In the genomic region with DNA sequence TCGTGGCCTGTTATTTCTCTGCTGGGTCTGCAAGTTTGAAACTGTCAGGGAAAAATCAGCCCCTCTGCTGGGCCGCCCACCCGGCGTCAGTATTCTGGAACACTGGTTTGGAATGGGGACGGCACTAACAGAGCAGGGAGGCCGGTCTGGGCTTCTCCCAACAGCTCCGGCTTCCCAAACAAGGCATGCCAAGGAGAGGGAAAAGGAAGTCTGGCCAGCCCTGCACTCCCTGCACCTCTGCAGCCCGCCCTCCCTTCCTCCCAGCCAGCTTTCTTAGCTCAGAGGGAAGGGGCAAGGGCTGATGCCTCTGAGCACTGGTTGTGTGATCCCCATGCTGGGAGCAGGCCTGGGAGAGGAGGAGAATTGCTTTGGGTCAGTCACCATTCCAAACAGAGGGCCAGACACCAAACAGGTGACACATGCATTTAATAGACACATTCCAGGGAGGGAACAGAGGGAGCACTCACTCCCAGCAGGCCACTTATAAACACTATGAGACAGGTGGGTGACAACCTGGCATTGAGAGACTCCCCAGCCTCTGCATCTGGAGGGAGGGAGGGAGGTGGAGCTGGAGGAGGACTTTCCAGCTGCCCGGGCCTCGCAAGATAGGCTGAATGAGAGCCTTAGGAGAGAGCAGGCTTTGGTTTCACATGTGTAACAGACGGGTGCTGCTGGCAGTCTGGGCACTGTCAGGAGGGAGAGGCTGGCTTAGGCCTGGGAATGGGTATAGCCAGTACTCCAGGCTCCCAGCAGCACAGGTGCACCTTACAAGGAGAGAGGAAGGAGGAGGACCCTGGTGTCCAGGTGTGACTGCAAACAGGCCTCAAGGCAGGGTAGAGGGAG, we compare ENCODE assay signal across 21 cellular contexts. TPM values are rescaled to one million over a fixed set of nuclear protein-coding genes. Genes with fewer than 3 reads are reported as not detected.
DNase-seq lines count a peak whose midpoint lies in the region; ATAC-seq and TF ChIP-seq lines count a peak whose summit lies in the region.
"Had no signal": no experiment of that assay in that cellular context is flagged by ENCODE, and none has a peak within 500 bp of the region (broad histone marks: within the 10 kb centered on the region; RNA-seq: fewer than 3 reads in every experiment).

No MANE protein-coding gene starts in this region.

- peaks cover 10% of the 10 kb centered on the region for H3K27me3 Mint-ChIP-seq in nephron progenitor cell (ENCODE audit: low read depth, poor library complexity)
- H3K27me3 Mint-ChIP-seq in activated CD4-positive, alpha-beta T cell treated with anti-CD3 and anti-CD28 coated beads, Interleukin-2, amount 10 ng/mL, durations not matched to agents 7 days and 5 days = peaks cover 9% of the 10 kb centered on the region

- peaks cover 30% of the 10 kb centered on the region for H3K4me1 Mint-ChIP-seq in nephron progenitor cell
- H3K4me1 Mint-ChIP-seq in activated CD4-positive, alpha-beta T cell treated with anti-CD3 and anti-CD28 coated beads, Interleukin-2, amount 10 ng/mL, durations not matched to agents 7 days and 5 days = no peaks in the 10 kb centered on the region
- H3K4me1 Mint-ChIP-seq: activated B cell treated with CpG ODN at 0.5 μM for 24 hours, endodermal cell had no signal

- H3K79me2 ChIP-seq in mammary epithelial cell (ENCODE audit: insufficient read depth, low read length) = no peaks in the 10 kb centered on the region

- H3K4me1 ChIP-seq in left ventricle myocardium inferior (no peaks in the 10 kb centered on the region), mammary epithelial cell (ENCODE audit: insufficient read depth, low read length) (peaks cover 37% of the 10 kb centered on the region)
- H3K4me1 ChIP-seq: gastrocnemius medialis had no signal

- POLR2A ChIA-PET in activated CD4-positive, alpha-beta T cell treated with anti-CD3 and anti-CD28 coated beads, Interleukin-2, amount 10 ng/mL, durations not matched to agents 7 days and 5 days (lab: Charles Lee) = no interaction called here

- no peaks in the 10 kb centered on the region for H4K20me1 ChIP-seq in mammary epithelial cell (ENCODE audit: insufficient read depth, low read length)

- CTCF ChIA-PET in mammary epithelial cell (lab: Charles Lee; ENCODE audit: low non-redundant PET) = interaction anchor here (0.6 kb wide), 1 partner anchor 9 kb away, joined by 6 read pairs; no protein-coding TSS in a partner anchor
- CTCF ChIA-PET in activated CD4-positive, alpha-beta T cell treated with anti-CD3 and anti-CD28 coated beads, Interleukin-2, amount 10 ng/mL, durations not matched to agents 7 days and 5 days (lab: Charles Lee) = no interaction called here

- H3K27me3 ChIP-seq in left ventricle myocardium inferior (ENCODE audit: low read depth) = peaks cover 50% of the 10 kb centered on the region
- H3K27me3 ChIP-seq in mammary epithelial cell (ENCODE audit: insufficient read depth, low read length) = no peaks in the 10 kb centered on the region

- no peaks in the 10 kb centered on the region for H3K9me3 Mint-ChIP-seq in nephron progenitor cell
- no peaks in the 10 kb centered on the region for H3K9me3 Mint-ChIP-seq in activated CD4-positive, alpha-beta T cell treated with anti-CD3 and anti-CD28 coated beads, Interleukin-2, amount 10 ng/mL, durations not matched to agents 7 days and 5 days
- H3K9me3 Mint-ChIP-seq: activated B cell treated with CpG ODN at 0.5 μM for 24 hours; activated naive CD4-positive, alpha-beta T cell treated with anti-CD3 and anti-CD28 coated beads, Interleukin-2, amount 50 U/mL, for 72 hours; endodermal cell; stimulated activated naive CD8-positive, alpha-beta T cell treated with anti-CD3 and anti-CD28 coated beads, Interleukin-15, Interleukin-2, amounts not matched to agents 100 ng/mL and 50 ng/mL, for 24 hours had no signal

- H3K27ac Mint-ChIP-seq in nephron progenitor cell = peak overlapping the region; percentile 54
- H3K27ac Mint-ChIP-seq in activated CD4-positive, alpha-beta T cell treated with anti-CD3 and anti-CD28 coated beads, Interleukin-2, amount 10 ng/mL, durations not matched to agents 7 days and 5 days = no peak overlapping the region
- H3K27ac Mint-ChIP-seq: activated B cell treated with CpG ODN at 0.5 μM for 24 hours; activated naive CD4-positive, alpha-beta T cell treated with anti-CD3 and anti-CD28 coated beads, Interleukin-2, amount 50 U/mL, for 72 hours; endodermal cell had no signal

- peak; percentile 82 for ATAC-seq in left cardiac atrium
- no peak for ATAC-seq in HG02642 (IDR thresholded peaks at IDR 0.05; ENCODE audit: poor library complexity, unreplicated experiment)
- ATAC-seq: activated naive CD4-positive, alpha-beta T cell treated with anti-CD3 and anti-CD28 coated beads, Interleukin-2, amount 50 U/mL, for 72 hours; gastrocnemius medialis had no signal

- no peak overlapping the region for H3K4me3 Mint-ChIP-seq in nephron progenitor cell
- H3K4me3 Mint-ChIP-seq in activated CD4-positive, alpha-beta T cell treated with anti-CD3 and anti-CD28 coated beads, Interleukin-2, amount 10 ng/mL, durations not matched to agents 7 days and 5 days = no peak overlapping the region
- H3K4me3 Mint-ChIP-seq: activated B cell treated with CpG ODN at 0.5 μM for 24 hours; endodermal cell; stimulated activated naive CD8-positive, alpha-beta T cell treated with anti-CD3 and anti-CD28 coated beads, Interleukin-15, Interleukin-2, amounts not matched to agents 100 ng/mL and 50 ng/mL, for 24 hours had no signal

- H3K27ac ChIP-seq in left ventricle myocardium inferior (replicated peaks) (no peak overlapping the region), mammary epithelial cell (ENCODE audit: insufficient read depth, low read depth, low read length) (no peak overlapping the region)
- H3K27ac ChIP-seq: gastrocnemius medialis had no signal

- H2AFZ ChIP-seq in mammary epithelial cell (ENCODE audit: low read depth, low read length) = peak overlapping the region; percentile 74

- H3K9me3 ChIP-seq in left ventricle myocardium inferior (replicated peaks) (no peaks in the 10 kb centered on the region), mammary epithelial cell (replicated peaks; ENCODE audit: insufficient read depth, low read length) (no peaks in the 10 kb centered on the region)
- H3K9me3 ChIP-seq: gastrocnemius medialis, HAP-1 had no signal

- no peak for TF ChIP-seq CTCF in left ventricle myocardium inferior (IDR thresholded peaks at IDR 0.05; ENCODE audit: borderline replicate concordance)
- TF ChIP-seq CTCF in mammary epithelial cell (conservative IDR thresholded peaks at IDR 0.05 in 1 of 2, IDR thresholded peaks at IDR 0.05 in 1 of 2; ENCODE audit: extremely low read depth in 1 of 2, insufficient read depth in 1 of 2, low read depth in 1 of 2, low read length in 2 of 2) = no peak
- no peak for TF ChIP-seq CTCF in nephron progenitor cell (IDR thresholded peaks at IDR 0.05)

- H3K4me3 ChIP-seq in left ventricle myocardium inferior (no peak overlapping the region), mammary epithelial cell (replicated peaks in 1 of 3; ENCODE audit: insufficient read depth in 1 of 3, low read depth in 2 of 3, low read length in 3 of 3) (no peak overlapping the region)
- H3K4me3 ChIP-seq: gastrocnemius medialis, HAP-1 had no signal

- intact Hi-C loops in left cardiac atrium (cut with DNase I) = no loop called here
- intact Hi-C loops in left ventricle myocardium inferior (cut with micrococcal nuclease) = no loop called here
- intact Hi-C loops in mammary epithelial cell (cut with micrococcal nuclease) = no loop called here

- H3K36me3 Mint-ChIP-seq in nephron progenitor cell (ENCODE audit: low read depth) = no peaks in the 10 kb centered on the region
- no peaks in the 10 kb centered on the region for H3K36me3 Mint-ChIP-seq in activated CD4-positive, alpha-beta T cell treated with anti-CD3 and anti-CD28 coated beads, Interleukin-2, amount 10 ng/mL, durations not matched to agents 7 days and 5 days (ENCODE audit: low read depth)
- H3K36me3 Mint-ChIP-seq: activated naive CD4-positive, alpha-beta T cell treated with anti-CD3 and anti-CD28 coated beads, Interleukin-2, amount 50 U/mL, for 72 hours had no signal

- WGBS in mammary epithelial cell (ENCODE audit: low coverage, missing lambda C conversion rate) = 48% methylated on average over 9 of the region's 11 CpGs

- in situ Hi-C loops in mammary epithelial cell (cut with MboI; ENCODE audit: low sequenced_read_pairs in 2 of 2) = no loop called here

- no peaks in the 10 kb centered on the region for H3K36me3 ChIP-seq in left ventricle myocardium inferior
- H3K36me3 ChIP-seq in mammary epithelial cell (ENCODE audit: insufficient read depth, low read length) = no peaks in the 10 kb centered on the region
- H3K36me3 ChIP-seq: gastrocnemius medialis, HAP-1 had no signal

- dilution Hi-C loops in mammary epithelial cell (cut with HindIII; ENCODE audit: low sequenced_read_pairs) = no loop called here

- H3K4me2 ChIP-seq in mammary epithelial cell (ENCODE audit: insufficient read depth, low read depth, low read length) = no peak overlapping the region

- DNase-seq in left cardiac atrium (no peak), left ventricle myocardium inferior (no peak), mammary epithelial cell (no peak), nephron progenitor cell (no peak), SKM-1 (lab: John Stamatoyannopoulos, UW; ENCODE audit: unreplicated experiment) (no peak), DMS114 treated with DMSO at 0.1 percent for 48 hours (lab: John Stamatoyannopoulos, UW; ENCODE audit: unreplicated experiment) (no peak)
- DNase-seq in activated CD4-positive, alpha-beta T cell treated with anti-CD3 and anti-CD28 coated beads, Interleukin-2, amount 10 ng/mL, durations not matched to agents 7 days and 5 days = no peak
- DNase-seq: activated B cell treated with CpG ODN at 0.5 μM for 24 hours; activated CD8-positive, alpha-beta memory T cell treated with anti-CD3 and anti-CD28 coated beads, Interleukin-2, amount 50 U/mL, for 48 hours; caudate nucleus; endodermal cell; gastrocnemius medialis; kidney glomerular epithelial cell; NCI-H446 treated with DMSO at 0.1 percent for 48 hours; T-helper 1 cell had no signal

- no peak overlapping the region for H3K9ac ChIP-seq in mammary epithelial cell (ENCODE audit: insufficient read depth, low read length)

- no TSS peak for BruUV-seq in mammary epithelial cell (replicated peaks; lab: Mats Ljungman, UMichigan)

RNA-seq across cellular contexts. Expression of a gene that starts 10.3 kb away (rescaled TPM):
- total RNA-seq in left cardiac atrium (not detected), left ventricle myocardium inferior (not detected), mammary epithelial cell (10 to 100 TPM in 1 of 2 donors, 1 to 10 TPM in 1; 3.2 to 26.5 TPM)
- 3.1 TPM for polyA plus RNA-seq in mammary epithelial cell
- polyA minus RNA-seq in mammary epithelial cell = 0.62 TPM
- not detected for total RNA-seq in activated CD4-positive, alpha-beta T cell treated with anti-CD3 and anti-CD28 coated beads, Interleukin-2, amount 10 ng/mL, durations not matched to agents 7 days and 5 days
- total RNA-seq: activated B cell treated with CpG ODN at 0.5 μM for 24 hours; activated naive CD4-positive, alpha-beta T cell treated with anti-CD3 and anti-CD28 coated beads, Interleukin-2, amount 50 U/mL, for 72 hours; endodermal cell; gastrocnemius medialis; skeletal muscle tissue had no signal
- polyA plus RNA-seq: neural cell had no signal

RNA-seq across cellular contexts. Expression of a gene that starts 17.7 kb away (rescaled TPM):
- not detected for total RNA-seq in left cardiac atrium
- not detected for total RNA-seq in left ventricle myocardium inferior
- not detected for total RNA-seq in mammary epithelial cell
- 0.01 TPM for polyA plus RNA-seq in mammary epithelial cell
- not detected for polyA minus RNA-seq in mammary epithelial cell
- total RNA-seq in activated CD4-positive, alpha-beta T cell treated with anti-CD3 and anti-CD28 coated beads, Interleukin-2, amount 10 ng/mL, durations not matched to agents 7 days and 5 days = not detected
- total RNA-seq: activated B cell treated with CpG ODN at 0.5 μM for 24 hours; activated naive CD4-positive, alpha-beta T cell treated with anti-CD3 and anti-CD28 coated beads, Interleukin-2, amount 50 U/mL, for 72 hours; endodermal cell; gastrocnemius medialis; skeletal muscle tissue had no signal
- polyA plus RNA-seq: neural cell had no signal

RNA-seq across cellular contexts. Expression of a gene that starts 28.1 kb away (rescaled TPM):
- total RNA-seq in left cardiac atrium = not detected
- not detected for total RNA-seq in left ventricle myocardium inferior
- total RNA-seq in mammary epithelial cell = 1,000 to 10,000 TPM; 1,675 to 3,751 TPM
- polyA plus RNA-seq in mammary epithelial cell = 2,534 TPM
- polyA minus RNA-seq in mammary epithelial cell = 2,595 TPM
- not detected for total RNA-seq in activated CD4-positive, alpha-beta T cell treated with anti-CD3 and anti-CD28 coated beads, Interleukin-2, amount 10 ng/mL, durations not matched to agents 7 days and 5 days
- total RNA-seq: activated B cell treated with CpG ODN at 0.5 μM for 24 hours; activated naive CD4-positive, alpha-beta T cell treated with anti-CD3 and anti-CD28 coated beads, Interleukin-2, amount 50 U/mL, for 72 hours; endodermal cell; gastrocnemius medialis; skeletal muscle tissue had no signal
- polyA plus RNA-seq: neural cell had no signal

RNA-seq across cellular contexts. Expression of a gene that starts 38.4 kb away (rescaled TPM):
- total RNA-seq in left cardiac atrium (not detected), left ventricle myocardium inferior (not detected), mammary epithelial cell (under 1 TPM in 1 of 2 donors, not detected in 1; 0.14 TPM)
- 0.08 TPM for polyA plus RNA-seq in mammary epithelial cell
- polyA minus RNA-seq in mammary epithelial cell = not detected
- total RNA-seq in activated CD4-positive, alpha-beta T cell treated with anti-CD3 and anti-CD28 coated beads, Interleukin-2, amount 10 ng/mL, durations not matched to agents 7 days and 5 days = not detected
- total RNA-seq: activated B cell treated with CpG ODN at 0.5 μM for 24 hours; activated naive CD4-positive, alpha-beta T cell treated with anti-CD3 and anti-CD28 coated beads, Interleukin-2, amount 50 U/mL, for 72 hours; endodermal cell; gastrocnemius medialis; skeletal muscle tissue had no signal
- polyA plus RNA-seq: neural cell had no signal

RNA-seq across cellular contexts. Expression of a gene that starts 49.7 kb away (rescaled TPM):
- not detected for total RNA-seq in left cardiac atrium
- total RNA-seq in left ventricle myocardium inferior = not detected
- 10 to 100 TPM; 16.6 to 29.5 TPM for total RNA-seq in mammary epithelial cell
- polyA plus RNA-seq in mammary epithelial cell = 23.6 TPM
- 1.8 TPM for polyA minus RNA-seq in mammary epithelial cell
- not detected for total RNA-seq in activated CD4-positive, alpha-beta T cell treated with anti-CD3 and anti-CD28 coated beads, Interleukin-2, amount 10 ng/mL, durations not matched to agents 7 days and 5 days
- total RNA-seq: activated B cell treated with CpG ODN at 0.5 μM for 24 hours; activated naive CD4-positive, alpha-beta T cell treated with anti-CD3 and anti-CD28 coated beads, Interleukin-2, amount 50 U/mL, for 72 hours; endodermal cell; gastrocnemius medialis; skeletal muscle tissue had no signal
- polyA plus RNA-seq: neural cell had no signal

Comparison
In these comparisons a context has a peak if more than half of its experiments do, and no peak if none do; other contexts are left out.
1. RNA of a gene that starts 28.1 kb away (total RNA-seq): 1,675 to 3,751 TPM in mammary epithelial cell; not detected in left cardiac atrium, not detected in left ventricle myocardium inferior (single experiment) and not detected in activated CD4-positive, alpha-beta T cell treated with anti-CD3 and anti-CD28 coated beads, Interleukin-2, amount 10 ng/mL, durations not matched to agents 7 days and 5 days; every median in the first group is over 1,000 times any median in the second.